ENCODE assay signal across 27 cellular contexts in genomic region chr15:56936929-56937328, GRCh38. TPM values are rescaled to one million over a fixed set of nuclear protein-coding genes. Genes with fewer than 3 reads are reported as not detected.
DNase-seq lines count a peak whose midpoint lies in the region; ATAC-seq, FAIRE-seq and TF ChIP-seq lines count a peak whose summit lies in the region.
"Had no signal": no experiment of that assay in that cellular context is flagged by ENCODE, and none has a peak within 500 bp of the region (broad histone marks: within the 10 kb centered on the region; RNA-seq: fewer than 3 reads in every experiment).

No MANE protein-coding gene starts in this region.

- no peak overlapping the region for H3K4me3 Mint-ChIP-seq in WTC11
- H3K4me3 Mint-ChIP-seq: B cell; CD4-positive, alpha-beta T cell; CD8-positive, alpha-beta T cell had no signal

- CTCF ChIA-PET in A549 (lab: Yijun Ruan, JAX) (interaction anchor here (0.7 to 1.2 kb wide), 2 partner anchors 84 to 202 kb away, joined by 3 to 4 read pairs; no protein-coding TSS in a partner anchor), PC-3 (lab: Charles Lee) (no interaction called here), WTC11 (lab: Charles Lee) (no interaction called here)

- no peaks in the 10 kb centered on the region for H3K27me3 Mint-ChIP-seq in WTC11 (ENCODE audit: low read depth)
- H3K27me3 Mint-ChIP-seq: B cell; CD4-positive, alpha-beta T cell had no signal

- ATAC-seq in A549 (no peak), PC-3 (peak; percentile 90), WTC11 (no peak)
- ATAC-seq: CD8-positive, alpha-beta T cell; GM12878 had no signal

- H3K27ac ChIP-seq in A549, result no peak overlapping the region
- H3K27ac ChIP-seq in PC-3 (ENCODE audit: low read length), result peak overlapping the region; percentile 63
- H3K27ac ChIP-seq: BLaER1 treated with 17β-estradiol and CSF1 and Interleukin-3, amounts not matched to agents 10 nM and 100 nM; C4-2B had no signal

- TF ChIP-seq POLR2A in A549 (IDR thresholded peaks at IDR 0.05; ENCODE audit: low read length), result no peak

- intact Hi-C loops in PC-3 (cut with micrococcal nuclease), result no loop called here

- peaks cover 39% of the 10 kb centered on the region for H3K4me1 Mint-ChIP-seq in WTC11

- WGBS in A549 (ENCODE audit: missing lambda C conversion rate), result 73% methylated on average over 5 of the region's 5 CpGs

- TF ChIP-seq EP300 in A549 (IDR thresholded peaks at IDR 0.05), result no peak

- H3K9ac ChIP-seq in PC-3 (ENCODE audit: low read length), result no peak overlapping the region
- H3K9ac ChIP-seq: BLaER1 treated with 17β-estradiol and CSF1 and Interleukin-3, amounts not matched to agents 10 nM and 100 nM had no signal

- TF ChIP-seq CTCF in A549 (IDR thresholded peaks at IDR 0.05), result no peak
- TF ChIP-seq CTCF in PC-3 (conservative IDR thresholded peaks at IDR 0.05; ENCODE audit: low read depth, low read length), result no peak
- TF ChIP-seq CTCF in WTC11 (IDR thresholded peaks at IDR 0.05), result no peak
- no peak for TF ChIP-seq CTCF in fibroblast of mammary gland (conservative IDR thresholded peaks at IDR 0.05; ENCODE audit: control insufficient read depth, insufficient read depth, low read depth, low read length)

- peak overlapping the region; percentile 38 for H3K27ac Mint-ChIP-seq in WTC11
- H3K27ac Mint-ChIP-seq: B cell; CD4-positive, alpha-beta T cell; CD8-positive, alpha-beta T cell had no signal

- H3K9me3 Mint-ChIP-seq in WTC11, result peaks cover 20% of the 10 kb centered on the region

- H3K4me1 ChIP-seq in A549, result peaks cover 25% of the 10 kb centered on the region
- H3K4me1 ChIP-seq in PC-3 (ENCODE audit: insufficient read depth, low read length), result peaks cover 26% of the 10 kb centered on the region

- H4K20me1 ChIP-seq in PC-3 (ENCODE audit: low read length), result no peaks in the 10 kb centered on the region

- H3K36me3 ChIP-seq in PC-3 (ENCODE audit: low read depth, low read length), result peaks cover 2% of the 10 kb centered on the region; the same call in 1 of the 2 replicates

- no TSS peak for BruUV-seq in PC-3 (replicated peaks; lab: Mats Ljungman, UMichigan)

- H3K27me3 ChIP-seq in PC-3 (ENCODE audit: low read length), result no peaks in the 10 kb centered on the region
- H3K27me3 ChIP-seq: BLaER1 treated with 17β-estradiol and CSF1 and Interleukin-3, amounts not matched to agents 10 nM and 100 nM had no signal

- H3K79me2 ChIP-seq in PC-3 (ENCODE audit: low read length), result peaks cover 80% of the 10 kb centered on the region

- H3K9me2 ChIP-seq in PC-3 (replicated peaks; ENCODE audit: low read length), result no peaks in the 10 kb centered on the region

- FAIRE-seq in A549 (lab: Jason Lieb, UNC), result peak; percentile 23
- no peak for FAIRE-seq in HTR-8/SVneo (lab: Jason Lieb, UNC)
- FAIRE-seq: A204.1, GM12878, GM12892, GM18507, GM19239 had no signal

- H3K4me3 ChIP-seq in A549 (no peak overlapping the region), PC-3 (ENCODE audit: low read length) (no peak overlapping the region), fibroblast of mammary gland (ENCODE audit: control insufficient read depth, low read depth, low read length) (no peak overlapping the region)
- H3K4me3 ChIP-seq: BLaER1 treated with 17β-estradiol and CSF1 and Interleukin-3, amounts not matched to agents 10 nM and 100 nM; GM12878 had no signal

- H3K36me3 Mint-ChIP-seq in WTC11, result peaks cover 22% of the 10 kb centered on the region

- POLR2A ChIA-PET in A549 (lab: Yijun Ruan, JAX), result no interaction called here
- POLR2A ChIA-PET in PC-3 (lab: Charles Lee; ENCODE audit: unreplicated experiment), result no interaction called here
- POLR2A ChIA-PET in WTC11 (lab: Charles Lee), result no interaction called here

- no peaks in the 10 kb centered on the region for H3K9me3 ChIP-seq in A549
- H3K9me3 ChIP-seq in PC-3 (ENCODE audit: low read length), result no peaks in the 10 kb centered on the region

- no peak for TF ChIP-seq RAD21 in A549 (conservative IDR thresholded peaks at IDR 0.05 in 1 of 2, IDR thresholded peaks at IDR 0.05 in 1 of 2)

- H2AFZ ChIP-seq in PC-3 (ENCODE audit: low read length), result no peak overlapping the region

- DNase-seq in A549 (ENCODE audit: low read depth in 1 of 2, low spot score in 1 of 2) (no peak), PC-3 (peak; percentile 74), WTC11 (ENCODE audit: low spot score) (no peak), fibroblast of mammary gland (ENCODE audit: low read depth) (peak; percentile 72), HTR-8/SVneo (ENCODE audit: insufficient read length, low spot score) (no peak), COLO829 (ENCODE audit: low spot score) (no peak)
- no peak for DNase-seq in stimulated activated CD4-positive, alpha-beta T cell treated with anti-CD3 and anti-CD28 coated beads, Interleukin-4, amount 100 ng/mL, for 24 hours
- DNase-seq: 8988T; AML-193; CD4-positive, alpha-beta T cell; CD8-positive, alpha-beta T cell; COR-L47; DMS 273 treated with DMSO at 0.1 percent for 48 hours; DMS153; DMS53; DMS79; DND-41; EL; GDM1 had no signal

- no peaks in the 10 kb centered on the region for H3F3A ChIP-seq in PC-3 (ENCODE audit: low read length, unreplicated experiment)

- H3K4me2 ChIP-seq in A549 (no peak overlapping the region), PC-3 (ENCODE audit: low read length) (peak overlapping the region; percentile 58)
- H3K4me2 ChIP-seq: BLaER1 treated with 17β-estradiol and CSF1 and Interleukin-3, amounts not matched to agents 10 nM and 100 nM had no signal

TF ChIP-seq in A549, 52 proteins besides CTCF, POLR2A, EP300 and RAD21:
- TF ChIP-seq CBX2 (IDR thresholded peaks at IDR 0.05; ENCODE audit: borderline replicate concordance, low read depth) (no peak), NFE2L2 (conservative IDR thresholded peaks at IDR 0.05; ENCODE audit: low read length) (no peak), EHF (CRISPR knock-in tag; IDR thresholded peaks at IDR 0.05) (no peak), BHLHE40 (IDR thresholded peaks at IDR 0.05; ENCODE audit: low read depth, low read length) (no peak), MAFK (IDR thresholded peaks at IDR 0.05; ENCODE audit: partially characterized antibody) (no peak), RNF2 (IDR thresholded peaks at IDR 0.05; ENCODE audit: borderline replicate concordance, low read depth) (no peak), ZC3H11A (IDR thresholded peaks at IDR 0.05) (no peak), NPAS2 (CRISPR knock-in tag; IDR thresholded peaks at IDR 0.05; ENCODE audit: borderline replicate concordance) (no peak), SMC3 (IDR thresholded peaks at IDR 0.05) (no peak), HOXA7 (CRISPR knock-in tag; IDR thresholded peaks at IDR 0.05) (no peak)

TF ChIP-seq in WTC11, 78 proteins besides CTCF, POLR2A, EP300 and RAD21:
- TF ChIP-seq NR3C1 (CRISPR knock-in tag; conservative IDR thresholded peaks at IDR 0.05; ENCODE audit: low read depth), result no peak
- no peak for TF ChIP-seq ETV6 (CRISPR knock-in tag; IDR thresholded peaks at IDR 0.05)
- TF ChIP-seq SMAD4 (CRISPR knock-in tag; IDR thresholded peaks at IDR 0.05), result no peak

RNA-seq across cellular contexts. Expression of gene TCF12, which starts 18.5 kb away (rescaled TPM):
- polyA plus RNA-seq in A549 (2011; rRNA removed) (121 and 165 TPM in 2 replicates), A549 (2017; fragmentation: RNase III; extraction: RNeasy Plus Mini Kit Qiagen cat#74134 plus additional on column Dnase treatment) (34.1 to 36.3 TPM (median 35.5 TPM) in 3 replicates)
- polyA plus RNA-seq in A549 (2012; cell fraction: cytosol; rRNA removed), result 28.5 and 37.2 TPM in 2 replicates
- polyA plus RNA-seq in A549 (2012; cell fraction: nucleus; rRNA removed), result 18.7 and 21.9 TPM in 2 replicates
- 247 and 252 TPM in 2 replicates for polyA minus RNA-seq in A549 (2011; rRNA and poly(A)+ RNA removed)
- total RNA-seq in PC-3 (2014; rRNA removed) (78.3 and 103 TPM in 2 replicates), WTC11 (2021) (73.2 to 92.9 TPM (median 81.3 TPM) in 3 replicates)

Comparison
In these comparisons a context has a peak if more than half of its experiments do, and no peak if none do; other contexts are left out.
1. DNase-seq: peak in PC-3 (single experiment) and fibroblast of mammary gland (single experiment); none in A549 (0 of 2), WTC11 (single experiment), stimulated activated CD4-positive, alpha-beta T cell treated with anti-CD3 and anti-CD28 coated beads, Interleukin-4, amount 100 ng/mL, for 24 hours (single experiment), HTR-8/SVneo (single experiment) and COLO829 (single experiment).